ENCODE assay signal across 30 cellular contexts in genomic region chr10:3006093-3006492, GRCh38.
"Had no signal": no experiment of that assay in that cellular context is flagged by ENCODE, and none has a peak within 500 bp of the region (broad histone marks: within the 10 kb centered on the region; RNA-seq: fewer than 3 reads in every experiment).

No MANE protein-coding gene starts in this region.

- H3K4me3 ChIP-seq: left ventricle myocardium inferior, lung, neural progenitor cell, ovary, skin epidermis, stomach, testis, thyroid gland, transverse colon, upper lobe of left lung, vagina had no signal

- H3K27me3 Mint-ChIP-seq: progenitor cell of endocrine pancreas had no signal

- H3K27ac Mint-ChIP-seq: immature natural killer cell; mesothelial cell of epicardium; natural killer cell; nephron progenitor cell; neural progenitor cell; progenitor cell of endocrine pancreas; stimulated activated effector memory CD8-positive, alpha-beta T cell treated with anti-CD3 and anti-CD28 coated beads, Interleukin-12 subunit alpha, Interleukin-12 subunit beta, amount 100 ng/mL, for 72 hours had no signal

- H3K36me3 Mint-ChIP-seq: immature natural killer cell; mesothelial cell of epicardium; naive B cell; natural killer cell; neural progenitor cell; stimulated activated effector memory CD8-positive, alpha-beta T cell treated with anti-CD3 and anti-CD28 coated beads, Interleukin-12 subunit alpha, Interleukin-12 subunit beta, amount 100 ng/mL, for 72 hours had no signal

- H3K4me1 Mint-ChIP-seq: immature natural killer cell had no signal

- FAIRE-seq: kidney had no signal

- H3K27ac ChIP-seq: left ventricle myocardium inferior, neural progenitor cell, neutrophil, ovary, skin epidermis, stomach, testis, thyroid gland, transverse colon, upper lobe of left lung, vagina had no signal

- H3K4me1 ChIP-seq: testis, transverse colon, vagina had no signal

- H3K4me2 ChIP-seq: neural progenitor cell had no signal

- H3K9ac ChIP-seq: neural progenitor cell had no signal

- DNase-seq: hippocampal formation; immature natural killer cell; kidney; left colon; left ventricle myocardium inferior; mesendoderm; naive B cell; natural killer cell; nephron progenitor cell; ovary; retina; right cardiac atrium; stimulated activated CD4-positive, alpha-beta T cell treated with anti-CD3 and anti-CD28 coated beads, Interleukin-12 subunit alpha, Interleukin-12 subunit beta, amount 100 ng/mL, for 4 hours; stimulated activated CD4-positive, alpha-beta T cell treated with anti-CD3 and anti-CD28 coated beads, Interleukin-15, amount 100 ng/mL, for 24 hours; stimulated activated CD4-positive, alpha-beta T cell treated with anti-CD3 and anti-CD28 coated beads, Interleukin-4, amount 100 ng/mL, for 24 hours; stimulated activated naive CD8-positive, alpha-beta T cell treated with anti-CD3 and anti-CD28 coated beads, Interleukin-15, Interleukin-2, amounts not matched to agents 100 U/mL and 50 U/mL, for 24 hours; stomach; testis; transverse colon; upper lobe of left lung had no signal

- H3K9me3 ChIP-seq: left ventricle myocardium inferior, neutrophil, ovary, stomach, testis, thyroid gland, transverse colon, upper lobe of left lung, vagina had no signal

- H3K4me3 Mint-ChIP-seq: immature natural killer cell; mesothelial cell of epicardium; natural killer cell; nephron progenitor cell; neural progenitor cell; stimulated activated effector memory CD8-positive, alpha-beta T cell treated with anti-CD3 and anti-CD28 coated beads, Interleukin-12 subunit alpha, Interleukin-12 subunit beta, amount 100 ng/mL, for 72 hours had no signal

- H3K27me3 ChIP-seq: neural progenitor cell, ovary, testis, thyroid gland, transverse colon, upper lobe of left lung, vagina had no signal

- ATAC-seq: left colon; natural killer cell; right cardiac atrium; sciatic nerve; stimulated activated effector memory CD8-positive, alpha-beta T cell treated with anti-CD3 and anti-CD28 coated beads, Interleukin-12 subunit alpha, Interleukin-12 subunit beta, amount 100 ng/mL, for 72 hours; stimulated activated naive CD8-positive, alpha-beta T cell treated with anti-CD3 and anti-CD28 coated beads, Interleukin-15, Interleukin-2, amounts not matched to agents 100 U/mL and 50 U/mL, for 24 hours had no signal

- H2AFZ ChIP-seq: neural progenitor cell had no signal

- H3K36me3 ChIP-seq: left ventricle myocardium inferior, neural progenitor cell, neutrophil, ovary, stomach, thyroid gland, transverse colon, upper lobe of left lung, vagina had no signal

- H3K9me3 Mint-ChIP-seq: immature natural killer cell, mesothelial cell of epicardium, nephron progenitor cell, neural progenitor cell had no signal
